Comparison of ENCODE assay signal across 1 cellular context in genomic region chr17:44830359-44831269, GRCh38.
TF ChIP-seq lines count a peak whose summit lies in the region.

No MANE protein-coding gene starts in this region.

TF ChIP-seq in HepG2, 621 proteins besides CTCF, POLR2A, EP300 and RAD21 (continued from another document):
- TF ChIP-seq, protein P1, sequence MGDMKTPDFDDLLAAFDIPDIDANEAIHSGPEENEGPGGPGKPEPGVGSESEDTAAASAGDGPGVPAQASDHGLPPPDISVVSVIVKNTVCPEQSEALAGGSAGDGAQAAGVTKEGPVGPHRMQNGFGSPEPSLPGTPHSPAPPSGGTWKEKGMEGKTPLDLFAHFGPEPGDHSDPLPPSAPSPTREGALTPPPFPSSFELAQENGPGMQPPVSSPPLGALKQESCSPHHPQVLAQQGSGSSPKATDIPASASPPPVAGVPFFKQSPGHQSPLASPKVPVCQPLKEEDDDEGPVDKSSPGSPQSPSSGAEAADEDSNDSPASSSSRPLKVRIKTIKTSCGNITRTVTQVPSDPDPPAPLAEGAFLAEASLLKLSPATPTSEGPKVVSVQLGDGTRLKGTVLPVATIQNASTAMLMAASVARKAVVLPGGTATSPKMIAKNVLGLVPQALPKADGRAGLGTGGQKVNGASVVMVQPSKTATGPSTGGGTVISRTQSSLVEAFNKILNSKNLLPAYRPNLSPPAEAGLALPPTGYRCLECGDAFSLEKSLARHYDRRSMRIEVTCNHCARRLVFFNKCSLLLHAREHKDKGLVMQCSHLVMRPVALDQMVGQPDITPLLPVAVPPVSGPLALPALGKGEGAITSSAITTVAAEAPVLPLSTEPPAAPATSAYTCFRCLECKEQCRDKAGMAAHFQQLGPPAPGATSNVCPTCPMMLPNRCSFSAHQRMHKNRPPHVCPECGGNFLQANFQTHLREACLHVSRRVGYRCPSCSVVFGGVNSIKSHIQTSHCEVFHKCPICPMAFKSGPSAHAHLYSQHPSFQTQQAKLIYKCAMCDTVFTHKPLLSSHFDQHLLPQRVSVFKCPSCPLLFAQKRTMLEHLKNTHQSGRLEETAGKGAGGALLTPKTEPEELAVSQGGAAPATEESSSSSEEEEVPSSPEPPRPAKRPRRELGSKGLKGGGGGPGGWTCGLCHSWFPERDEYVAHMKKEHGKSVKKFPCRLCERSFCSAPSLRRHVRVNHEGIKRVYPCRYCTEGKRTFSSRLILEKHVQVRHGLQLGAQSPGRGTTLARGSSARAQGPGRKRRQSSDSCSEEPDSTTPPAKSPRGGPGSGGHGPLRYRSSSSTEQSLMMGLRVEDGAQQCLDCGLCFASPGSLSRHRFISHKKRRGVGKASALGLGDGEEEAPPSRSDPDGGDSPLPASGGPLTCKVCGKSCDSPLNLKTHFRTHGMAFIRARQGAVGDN (CRISPR knock-in tag; IDR thresholded peaks at IDR 0.05): peak; percentile 43
- TF ChIP-seq MXD1 (CRISPR knock-in tag; IDR thresholded peaks at IDR 0.05) (peak; percentile 53; the same call in 1 of the 2 replicates), HOXA5 (CRISPR knock-in tag; IDR thresholded peaks at IDR 0.05) (0 out of 2 replicates have a peak, but pooled peaks have one; percentile 2), HIVEP1 (CRISPR knock-in tag; IDR thresholded peaks at IDR 0.05) (peak; percentile 59; the same call in 1 of the 2 replicates), SP4 (CRISPR knock-in tag; IDR thresholded peaks at IDR 0.05) (0 out of 2 replicates have a peak, but pooled peaks have one; percentile 31), ZNF788 (CRISPR knock-in tag; IDR thresholded peaks at IDR 0.05; ENCODE audit: borderline replicate concordance) (0 out of 2 replicates have a peak, but pooled peaks have one; percentile 21), HNRNPUL1 (IDR thresholded peaks at IDR 0.05; ENCODE audit: low read depth, low read length) (no peak), KAT8 (CRISPR knock-in tag; IDR thresholded peaks at IDR 0.05) (no peak), GABPB1 (CRISPR knock-in tag; IDR thresholded peaks at IDR 0.05) (peak; percentile 26; the same call in 1 of the 2 replicates), ZIK1 (CRISPR knock-in tag; IDR thresholded peaks at IDR 0.05; ENCODE audit: borderline replicate concordance, low read depth) (no peak), EEA1 (CRISPR knock-in tag; IDR thresholded peaks at IDR 0.05; ENCODE audit: borderline replicate concordance) (0 out of 2 replicates have a peak, but pooled peaks have one; percentile 11), ZNF776 (CRISPR knock-in tag; IDR thresholded peaks at IDR 0.05) (peak; percentile 69; the same call in 1 of the 2 replicates), ZFYVE20 (CRISPR knock-in tag; IDR thresholded peaks at IDR 0.05; ENCODE audit: borderline replicate concordance, low read depth) (0 out of 2 replicates have a peak, but pooled peaks have one; percentile 1), FOXM1 (CRISPR knock-in tag; IDR thresholded peaks at IDR 0.05) (no peak), ZNF652 (CRISPR knock-in tag; IDR thresholded peaks at IDR 0.05; ENCODE audit: borderline replicate concordance, low read depth) (peak; percentile 68), CBX2 (IDR thresholded peaks at IDR 0.05; ENCODE audit: low read depth, low read length) (peak; percentile 35; the same call in 1 of the 2 replicates), CBX2 (CRISPR knock-in tag; IDR thresholded peaks at IDR 0.05; ENCODE audit: low read depth) (no peak; the same call in 1 of the 2 replicates)
